Comparison of ENCODE assay signal across 8 cellular contexts in genomic region chr16:53549970-53550406, GRCh38. TPM values are rescaled to one million over a fixed set of nuclear protein-coding genes. Genes with fewer than 3 reads are reported as not detected.
DNase-seq lines count a peak whose midpoint lies in the region; ATAC-seq and TF ChIP-seq lines count a peak whose summit lies in the region.

No MANE protein-coding gene starts in this region.

- peak overlapping the region; percentile 31 for H2AFZ ChIP-seq in parathyroid adenoma

- peak; percentile 78 for ATAC-seq in GM21717 (IDR thresholded peaks at IDR 0.05; ENCODE audit: unreplicated experiment)
- ATAC-seq in aorta (ENCODE audit: low FRiP score) = peak; percentile 74

- H3K4me3 ChIP-seq in parathyroid adenoma (ENCODE audit: low read depth, low read length) (no peak overlapping the region), aorta (ENCODE audit: low read length in 2 of 2) (no peak overlapping the region)

- intact Hi-C loops in aorta (cut with DNase I) = no loop called here

- no peaks in the 10 kb centered on the region for H3K79me2 ChIP-seq in parathyroid adenoma

- peak overlapping the region; percentile 33 for H3K4me2 ChIP-seq in parathyroid adenoma (ENCODE audit: low read length)

- no peaks in the 10 kb centered on the region for H3K4me1 ChIP-seq in parathyroid adenoma
- no peaks in the 10 kb centered on the region for H3K4me1 ChIP-seq in aorta (ENCODE audit: control insufficient read depth in 1 of 2, insufficient read depth in 2 of 2, low read length in 2 of 2)

- CTCF ChIA-PET in RWPE1 (lab: Yijun Ruan, JAX) = interaction anchor here (0.5 to 1.1 kb wide), 10 partner anchors 9 to 1486 kb away, joined by 3 to 6 read pairs (median 3); no protein-coding TSS in a partner anchor

- H3K9me3 ChIP-seq in parathyroid adenoma (ENCODE audit: control insufficient read depth, low read length) = no peaks in the 10 kb centered on the region
- no peaks in the 10 kb centered on the region for H3K9me3 ChIP-seq in aorta (ENCODE audit: control insufficient read depth, low read length)

- H3K36me3 ChIP-seq in parathyroid adenoma (ENCODE audit: control insufficient read depth, insufficient read depth, low read length) (no peaks in the 10 kb centered on the region), aorta (ENCODE audit: control insufficient read depth in 1 of 2, insufficient read depth in 2 of 2, low read length in 1 of 2) (no peaks in the 10 kb centered on the region)

- H3K27ac ChIP-seq in RWPE1 = no peak overlapping the region
- no peak overlapping the region for H3K27ac ChIP-seq in parathyroid adenoma
- H3K27ac ChIP-seq in aorta (ENCODE audit: low read depth in 1 of 2, low read length in 2 of 2) = no peak overlapping the region

- WGBS in aorta, 2 donors = 1% methylated on average over 13 of the region's 13 CpGs

- POLR2A ChIA-PET in RWPE1 (lab: Yijun Ruan, JAX; ENCODE audit: low non-redundant PET) = no interaction called here

- H3K27me3 ChIP-seq in parathyroid adenoma (ENCODE audit: control insufficient read depth, insufficient read depth, low read length) = no peaks in the 10 kb centered on the region
- H3K27me3 ChIP-seq in aorta (ENCODE audit: control insufficient read depth in 1 of 2, insufficient read depth in 2 of 2, low read length in 1 of 2) = no peaks in the 10 kb centered on the region

- no peak overlapping the region for H3K9ac ChIP-seq in parathyroid adenoma

- TF ChIP-seq CTCF in RWPE1 (conservative IDR thresholded peaks at IDR 0.05; ENCODE audit: low read depth) (peak; percentile 71), parathyroid adenoma (IDR thresholded peaks at IDR 0.05) (peak; percentile 32)

- DNase-seq in DMS53 treated with DMSO at 0.1 percent for 48 hours (lab: John Stamatoyannopoulos, UW; ENCODE audit: unreplicated experiment) = peak; percentile 75
- peak; percentile 69 for DNase-seq in M059J (ENCODE audit: low read depth)
- DNase-seq in RWPE1 (ENCODE audit: low spot score) = peak; percentile 82
- peak; percentile 18 for DNase-seq in activated gamma-delta T cell treated with anti-CD3 and anti-CD28 coated beads, Interleukin-2, amount 50 U/mL, for 16 hours (ENCODE audit: low read depth)
- DNase-seq in germinal center (ENCODE audit: low spot score) = peak; percentile 71
- no peak for DNase-seq in aorta

RNA-seq across cellular contexts. Expression of gene AKTIP, which starts 47.0 kb away (rescaled TPM):
- total RNA-seq in M059J (2014; rRNA removed; shearing (Covaris generic)) = 22.4 and 35.6 TPM in 2 replicates
- 10 to 100 TPM; 47.1 to 50.6 TPM for total RNA-seq in aorta
- 10 to 100 TPM; 48.9 to 73.0 TPM for polyA plus RNA-seq in aorta

Comparison
In these comparisons a context has a peak if more than half of its experiments do, and no peak if none do; other contexts are left out.
1. DNase-seq: peak in DMS53 treated with DMSO at 0.1 percent for 48 hours (single experiment), M059J (single experiment), RWPE1 (single experiment), activated gamma-delta T cell treated with anti-CD3 and anti-CD28 coated beads, Interleukin-2, amount 50 U/mL, for 16 hours (single experiment) and germinal center (single experiment); none in aorta (0 of 2).